Comparison of ENCODE assay signal across 17 cellular contexts in genomic region chr6:150848400-150848799, GRCh38.
"Had no signal": no experiment of that assay in that cellular context is flagged by ENCODE, and none has a peak within 500 bp of the region (broad histone marks: within the 10 kb centered on the region; RNA-seq: fewer than 3 reads in every experiment).

No MANE protein-coding gene starts in this region.

- H3K27ac Mint-ChIP-seq: memory B cell; naive thymus-derived CD8-positive, alpha-beta T cell had no signal

- H3K4me1 Mint-ChIP-seq: memory B cell had no signal

- H3K9me3 ChIP-seq: gastroesophageal sphincter, left lung, lower lobe of right lung, mucosa of descending colon, ovary, right atrium auricular region had no signal

- DNase-seq: cortex of kidney; dorsolateral prefrontal cortex; effector CD8-positive, alpha-beta T cell; glutamatergic neuron; left lung; lower lobe of right lung; mucosa of descending colon; naive thymus-derived CD8-positive, alpha-beta T cell; ovary; small intestine; stimulated activated CD4-positive, alpha-beta T cell treated with anti-CD3 and anti-CD28 coated beads, Interleukin-12 subunit alpha, Interleukin-12 subunit beta, amount 100 ng/mL, for 4 hours; stimulated activated naive CD4-positive, alpha-beta T cell treated with Interleukin-2 at 50 U/mL for 16 hours; trophoblast cell had no signal

- ATAC-seq: esophagus mucosa; gastroesophageal sphincter; left lung; lower lobe of right lung; mucosa of descending colon; naive thymus-derived CD8-positive, alpha-beta T cell had no signal

- H3K4me3 ChIP-seq: dorsolateral prefrontal cortex, gastroesophageal sphincter, left lung, lower lobe of right lung, mucosa of descending colon, ovary, right atrium auricular region had no signal

- H3K27ac ChIP-seq: dorsolateral prefrontal cortex, gastroesophageal sphincter, left lung, lower lobe of right lung, ovary, right atrium auricular region had no signal

- H3K36me3 Mint-ChIP-seq: naive thymus-derived CD8-positive, alpha-beta T cell had no signal

- H3K27me3 Mint-ChIP-seq: memory B cell had no signal

- H3K9me3 Mint-ChIP-seq: memory B cell; naive thymus-derived CD8-positive, alpha-beta T cell had no signal

- H3K4me3 Mint-ChIP-seq: memory B cell had no signal

- H3K27me3 ChIP-seq: dorsolateral prefrontal cortex, gastroesophageal sphincter, left lung, ovary, right atrium auricular region had no signal

- H3K36me3 ChIP-seq: gastroesophageal sphincter, left lung, lower lobe of right lung, ovary, right atrium auricular region had no signal

- H3K4me1 ChIP-seq: gastroesophageal sphincter, left lung, lower lobe of right lung, right atrium auricular region had no signal
